8 cellular contexts compared by ENCODE assay signal in genomic region chr16:85393674-85394510, GRCh38.
DNase-seq lines count a peak whose midpoint lies in the region; ATAC-seq and TF ChIP-seq lines count a peak whose summit lies in the region.

No MANE protein-coding gene starts in this region.

- H3K79me2 ChIP-seq in GM23248 (ENCODE audit: insufficient read depth), result peaks cover 77% of the 10 kb centered on the region

- in situ Hi-C loops in GM23248 (cut with MboI), result no loop called here

- intact Hi-C loops in ascending aorta (cut with DNase I), result loop anchor here (2.0 kb wide), 1 partner anchor 73 kb away; no protein-coding TSS in a partner anchor

- 63 to 68% methylated on average over 24 to 35 of the region's 37 CpGs for WGBS in GM23248 (ENCODE audit: low coverage in 1 of 2, low lambda C conversion rate in 2 of 2, missing lambda C conversion rate in 2 of 2), 2 experiments

- H4K20me1 ChIP-seq in GM23248 (ENCODE audit: insufficient read depth), result no peaks in the 10 kb centered on the region

- H3K4me3 ChIP-seq in GM23248 (no peak overlapping the region), ascending aorta (no peak overlapping the region)

- no peak overlapping the region for H2AFZ ChIP-seq in GM23248

- DNase-seq in 8988T (peak; percentile 97), GM23248 (peak; percentile 64), T-helper 1 cell (peak; percentile 34 to 55 (median 46)), ascending aorta (ENCODE audit: low spot score in 2 of 2) (peak in 1 of 2 donors; percentile 67), islet precursor cell (peak; percentile 82)
- peak; percentile 44 to 69 for DNase-seq in stimulated activated CD4-positive, alpha-beta T cell treated with anti-CD3 and anti-CD28 coated beads, Interleukin-4, amount 100 ng/mL, for 4 hours

- H3K9me3 ChIP-seq in GM23248 (ENCODE audit: low read depth) (no peaks in the 10 kb centered on the region), ascending aorta (no peaks in the 10 kb centered on the region)

- no peak overlapping the region for H3K4me2 ChIP-seq in GM23248 (ENCODE audit: unreplicated experiment)

- no peaks in the 10 kb centered on the region for H3K9me2 ChIP-seq in GM23248 (ENCODE audit: insufficient read depth)

- peak; percentile 63 to 69 (median 67) for TF ChIP-seq CTCF in ascending aorta (IDR thresholded peaks at IDR 0.05)

- no peaks in the 10 kb centered on the region for H3K27me3 ChIP-seq in GM23248 (replicated peaks; ENCODE audit: insufficient read depth)
- H3K27me3 ChIP-seq in ascending aorta, result no peaks in the 10 kb centered on the region

- H3K9ac ChIP-seq in GM23248, result no peak overlapping the region

- no peak for ATAC-seq in HG03469 (IDR thresholded peaks at IDR 0.05; ENCODE audit: unreplicated experiment)
- no peak for ATAC-seq in GM19395 (IDR thresholded peaks at IDR 0.05; ENCODE audit: unreplicated experiment)

- H3K27ac ChIP-seq in GM23248 (no peak overlapping the region), ascending aorta (peak overlapping the region in 1 of 2 donors; percentile 9)

- H3K36me3 ChIP-seq in GM23248 (ENCODE audit: low read depth), result no peaks in the 10 kb centered on the region
- H3K36me3 ChIP-seq in ascending aorta, result no peaks in the 10 kb centered on the region

- H3F3A ChIP-seq in GM23248 (ENCODE audit: insufficient read depth), result peaks cover 25% of the 10 kb centered on the region

- H3K4me1 ChIP-seq in GM23248 (ENCODE audit: insufficient read depth) (peaks cover 41% of the 10 kb centered on the region), ascending aorta (peaks cover 17 to 26% of the 10 kb centered on the region in 2 donors)
